9 cellular contexts compared by ENCODE assay signal in the genomic region with DNA sequence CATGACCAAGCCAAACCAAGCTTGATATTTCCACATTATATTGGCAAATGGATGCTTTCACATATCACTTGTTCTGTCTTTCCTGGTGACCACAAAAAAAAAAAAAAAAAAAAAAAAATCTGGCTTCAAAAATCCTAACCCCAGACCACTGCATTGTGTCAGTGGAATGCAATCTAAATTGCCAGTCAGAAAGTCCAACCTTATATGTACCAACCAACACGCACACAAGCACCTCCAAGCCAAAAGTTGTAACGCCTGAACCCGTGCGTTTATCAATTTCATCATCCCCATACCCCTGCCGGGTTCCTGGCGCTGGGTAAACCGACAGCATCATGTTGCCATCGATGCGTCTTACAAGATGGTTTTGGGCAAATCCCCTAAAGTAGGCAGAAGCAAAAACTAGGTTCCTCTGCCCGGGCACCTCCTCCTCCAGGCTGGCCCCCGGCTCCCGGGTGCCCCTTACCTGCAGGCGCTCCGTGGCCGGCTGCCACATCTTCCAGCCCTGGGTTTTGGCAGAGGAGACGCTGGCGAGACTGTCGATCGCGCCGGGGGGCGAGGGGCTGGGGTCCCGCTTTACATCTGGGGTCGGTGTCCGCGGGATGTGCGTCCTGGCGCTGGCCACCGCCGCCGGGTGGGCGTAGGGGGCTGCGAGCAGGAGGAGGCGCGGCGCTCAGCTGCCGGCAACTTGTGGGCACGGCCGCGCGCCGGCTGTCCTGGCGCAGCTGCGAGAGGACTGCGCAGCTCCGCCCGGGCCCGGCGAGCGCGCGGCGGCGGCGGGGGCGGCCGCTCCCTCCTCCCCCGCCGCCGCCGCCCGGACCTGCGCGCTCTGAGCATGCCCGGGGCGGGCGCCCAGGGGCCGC. TPM values are rescaled to one million over a fixed set of nuclear protein-coding genes. Genes with fewer than 3 reads are reported as not detected.
DNase-seq lines count a peak whose midpoint lies in the region; ATAC-seq and TF ChIP-seq lines count a peak whose summit lies in the region.
"Had no signal": no experiment of that assay in that cellular context is flagged by ENCODE, and none has a peak within 500 bp of the region (broad histone marks: within the 10 kb centered on the region; RNA-seq: fewer than 3 reads in every experiment).

A gene with protein sequence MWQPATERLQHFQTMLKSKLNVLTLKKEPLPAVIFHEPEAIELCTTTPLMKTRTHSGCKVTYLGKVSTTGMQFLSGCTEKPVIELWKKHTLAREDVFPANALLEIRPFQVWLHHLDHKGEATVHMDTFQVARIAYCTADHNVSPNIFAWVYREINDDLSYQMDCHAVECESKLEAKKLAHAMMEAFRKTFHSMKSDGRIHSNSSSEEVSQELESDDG (minus strand): TSS at position 737 of the 860 bp plus-strand sequence. CDS start 244 bp downstream, at position 493.

- no peaks in the 10 kb centered on the region for H3K4me1 Mint-ChIP-seq in activated T-cell treated with anti-CD3 and anti-CD28 coated beads, Interleukin-2, amount 50 U/mL, for 24 hours (ENCODE audit: low read depth)
- H3K4me1 Mint-ChIP-seq: central memory CD8-positive, alpha-beta T cell had no signal

- H3K4me3 ChIP-seq in esophagus muscularis mucosa, result peak within 1 kb of the TSS; percentile 65 to 74 (median 66)
- peak within 1 kb of the TSS; percentile 67 to 82 for H3K4me3 ChIP-seq in muscle layer of duodenum (ENCODE audit: low read depth in 1 of 2, low read length in 2 of 2)

- peak; percentile 34 for DNase-seq in D341Med (ENCODE audit: low spot score)
- DNase-seq in NCI-H226, result peak; percentile 26
- no peak for DNase-seq in esophagus muscularis mucosa (ENCODE audit: extremely low spot score)
- DNase-seq in activated T-cell treated with anti-CD3 and anti-CD28 coated beads, Interleukin-2, amount 50 U/mL, for 24 hours, result no peak
- no peak for DNase-seq in NCI-H446 (lab: John Stamatoyannopoulos, UW)
- no peak for DNase-seq in T-helper 1 cell

- no peak for TF ChIP-seq CTCF in esophagus muscularis mucosa (IDR thresholded peaks at IDR 0.05)

- H3K36me3 ChIP-seq in esophagus muscularis mucosa, result no peaks in the 10 kb centered on the region
- H3K36me3 ChIP-seq in muscle layer of duodenum (ENCODE audit: control insufficient read depth in 1 of 2, insufficient read depth in 2 of 2, low read length in 2 of 2), result no peaks in the 10 kb centered on the region

- H3K27me3 Mint-ChIP-seq in activated T-cell treated with anti-CD3 and anti-CD28 coated beads, Interleukin-2, amount 50 U/mL, for 24 hours, result peaks cover 40% of the 10 kb centered on the region

- H3K4me1 ChIP-seq in esophagus muscularis mucosa, result peaks cover 7 to 25% (median 19%) of the 10 kb centered on the region in 4 donors
- no peaks in the 10 kb centered on the region for H3K4me1 ChIP-seq in muscle layer of duodenum (ENCODE audit: control insufficient read depth in 1 of 2, insufficient read depth in 2 of 2, low read length in 2 of 2)

- intact Hi-C loops in esophagus muscularis mucosa (cut with DNase I), result loop anchor here (10.0 kb wide), 1 partner anchor 566 kb away; no protein-coding TSS in a partner anchor

- H3K27ac Mint-ChIP-seq in activated T-cell treated with anti-CD3 and anti-CD28 coated beads, Interleukin-2, amount 50 U/mL, for 24 hours, result no peak within 1 kb of the TSS

- H3K27me3 ChIP-seq in esophagus muscularis mucosa, result peaks cover 0 to 16% (median 0%) of the 10 kb centered on the region in 4 donors
- H3K27me3 ChIP-seq in muscle layer of duodenum (ENCODE audit: low read depth, low read length), result no peaks in the 10 kb centered on the region

- no peak within 1 kb of the TSS for H3K4me3 Mint-ChIP-seq in activated T-cell treated with anti-CD3 and anti-CD28 coated beads, Interleukin-2, amount 50 U/mL, for 24 hours
- H3K4me3 Mint-ChIP-seq: central memory CD8-positive, alpha-beta T cell had no signal

- H3K36me3 Mint-ChIP-seq in activated T-cell treated with anti-CD3 and anti-CD28 coated beads, Interleukin-2, amount 50 U/mL, for 24 hours (ENCODE audit: low read depth), result no peaks in the 10 kb centered on the region

- ATAC-seq in GM19452 (IDR thresholded peaks at IDR 0.05; ENCODE audit: unreplicated experiment), result no peak

- TF ChIP-seq EP300 in esophagus muscularis mucosa (IDR thresholded peaks at IDR 0.05), result no peak

- 14% methylated on average over 11 of the region's 68 CpGs for WGBS in esophagus muscularis mucosa

- no peak for TF ChIP-seq POLR2A in esophagus muscularis mucosa (IDR thresholded peaks at IDR 0.05; ENCODE audit: low read depth)

- H3K9me3 Mint-ChIP-seq in activated T-cell treated with anti-CD3 and anti-CD28 coated beads, Interleukin-2, amount 50 U/mL, for 24 hours, result no peaks in the 10 kb centered on the region
- H3K9me3 Mint-ChIP-seq: central memory CD8-positive, alpha-beta T cell had no signal

- H3K27ac ChIP-seq in esophagus muscularis mucosa (replicated peaks in 1 of 4), result peak within 1 kb of the TSS; percentile 75 to 80 (median 76)
- peak within 1 kb of the TSS; percentile 71 for H3K27ac ChIP-seq in muscle layer of duodenum (ENCODE audit: low read length)

- H3K9me3 ChIP-seq in esophagus muscularis mucosa, result no peaks in the 10 kb centered on the region
- H3K9me3 ChIP-seq in muscle layer of duodenum (ENCODE audit: control insufficient read depth in 1 of 2, low read length in 2 of 2), result no peaks in the 10 kb centered on the region

RNA-seq across cellular contexts. Expression of the gene that starts here (rescaled TPM):
- 10 to 100 TPM; 48.2 to 68.7 (median 55.4) TPM for total RNA-seq in esophagus muscularis mucosa

Comparison
In these comparisons a context has a peak if more than half of its experiments do, and no peak if none do; other contexts are left out.
1. DNase-seq: peak in D341Med (single experiment) and NCI-H226 (single experiment); none in esophagus muscularis mucosa (single experiment), activated T-cell treated with anti-CD3 and anti-CD28 coated beads, Interleukin-2, amount 50 U/mL, for 24 hours (single experiment), NCI-H446 (0 of 2) and T-helper 1 cell (0 of 5).